ENCODE assay signal across 17 cellular contexts in genomic region chr19:48466571-48467325, GRCh38. TPM values are rescaled to one million over a fixed set of nuclear protein-coding genes. Genes with fewer than 3 reads are reported as not detected.
A peak's percentile ranks its signal among the peaks of the same experiment; 100 is the strongest.
DNase-seq lines count a peak whose midpoint lies in the region; TF ChIP-seq lines count a peak whose summit lies in the region.
"Had no signal": no experiment of that assay in that cellular context is flagged by ENCODE, and none has a peak within 500 bp of the region (broad histone marks: within the 10 kb centered on the region; RNA-seq: fewer than 3 reads in every experiment).

No MANE protein-coding gene starts in this region.

- H3K27me3 ChIP-seq in adipocyte (replicated peaks; ENCODE audit: control insufficient read depth, insufficient read depth, low read length): no peaks in the 10 kb centered on the region
- H3K27me3 ChIP-seq: BLaER1 treated with 17β-estradiol and CSF1 and Interleukin-3, amounts not matched to agents 10 nM and 100 nM; heart left ventricle had no signal

- H3K9me3 ChIP-seq in HEK293 (ENCODE audit: control insufficient read depth, insufficient read depth, low read depth, low read length): no peaks in the 10 kb centered on the region
- no peaks in the 10 kb centered on the region for H3K9me3 ChIP-seq in adipocyte (ENCODE audit: control insufficient read depth, low read length)
- H3K9me3 ChIP-seq: BLaER1 treated with 17β-estradiol and CSF1 and Interleukin-3, amounts not matched to agents 10 nM and 100 nM; heart left ventricle had no signal

- POLR2A ChIA-PET in HEK293 (lab: Yijun Ruan, JAX): interaction anchor here (1.2 kb wide), 1 partner anchor 15 kb away, joined by 3 read pairs; no protein-coding TSS in a partner anchor

- H3K4me1 ChIP-seq in HEK293 (ENCODE audit: control insufficient read depth, insufficient read depth, low read length) (peaks cover 11% of the 10 kb centered on the region), adipocyte (ENCODE audit: control insufficient read depth, insufficient read depth, low read length) (peaks cover 24% of the 10 kb centered on the region)

- H3K9ac ChIP-seq in adipocyte (ENCODE audit: low read length): no peak overlapping the region
- H3K9ac ChIP-seq: BLaER1 treated with 17β-estradiol and CSF1 and Interleukin-3, amounts not matched to agents 10 nM and 100 nM had no signal

- H3K27ac ChIP-seq in HEK293 (ENCODE audit: extremely low read depth, low read depth, low read length): 0 out of 2 replicates have a peak overlapping the region, but pooled peaks have one; percentile 24
- H3K27ac ChIP-seq: BLaER1 treated with 17β-estradiol and CSF1 and Interleukin-3, amounts not matched to agents 10 nM and 100 nM; heart left ventricle had no signal

- CTCF ChIA-PET in HEK293 (lab: Yijun Ruan, JAX): interaction anchor here (2.5 to 2.6 kb wide), 2 partner anchors 23 to 76 kb away, joined by 8 read pairs; partner anchors contain the start of gene KDELR1

- no peak overlapping the region for H3K4me3 ChIP-seq in HEK293 (ENCODE audit: low read depth, low read length)
- H3K4me3 ChIP-seq in adipocyte (ENCODE audit: low read length): no peak overlapping the region
- H3K4me3 ChIP-seq: BLaER1 treated with 17β-estradiol and CSF1 and Interleukin-3, amounts not matched to agents 10 nM and 100 nM; heart left ventricle had no signal

- peak; percentile 30 for DNase-seq in AG08395 (ENCODE audit: low spot score)
- DNase-seq in adipocyte (ENCODE audit: low read depth): peak; percentile 22
- DNase-seq in glomerular visceral epithelial cell (ENCODE audit: extremely low spot score): peak; percentile 62
- DNase-seq in mucosa of gallbladder (ENCODE audit: low spot score): no peak
- no peak for DNase-seq in Ammon's horn (ENCODE audit: low spot score)
- no peak for DNase-seq in NOMO-1 (lab: John Stamatoyannopoulos, UW; ENCODE audit: unreplicated experiment in 2 of 2)
- no peak for DNase-seq in NCI-H446 treated with DMSO at 0.1 percent for 48 hours (lab: John Stamatoyannopoulos, UW)
- DNase-seq: activated CD4-positive, CD25-positive, alpha-beta regulatory T cell; activated T-cell treated with anti-CD3 and anti-CD28 coated beads, Interleukin-2, amount 50 U/mL, for 1 hour; effector CD4-positive, alpha-beta T cell; left cardiac atrium; naive thymus-derived CD8-positive, alpha-beta T cell; NCI-H2029 treated with DMSO at 0.1 percent for 48 hours; stimulated activated naive CD8-positive, alpha-beta T cell treated with anti-CD3 and anti-CD28 coated beads, Interleukin-15, amount 100 ng/mL, for 72 hours had no signal

- TF ChIP-seq CTCF in HEK293 (tag by site-specific recombination; IDR thresholded peaks at IDR 0.05): no peak

- H3K36me3 ChIP-seq in HEK293 (ENCODE audit: control insufficient read depth in 2 of 2, insufficient read depth in 1 of 2, low read length in 2 of 2): peaks cover 12 to 28% of the 10 kb centered on the region in 2 experiments
- H3K36me3 ChIP-seq in adipocyte (ENCODE audit: control insufficient read depth, insufficient read depth, low read length, severe bottlenecking): peaks cover 14% of the 10 kb centered on the region

TF ChIP-seq in HEK293, 187 proteins besides CTCF, POLR2A, EP300 and RAD21:
- TF ChIP-seq ZNF561 (tag by site-specific recombination; IDR thresholded peaks at IDR 0.05; ENCODE audit: borderline replicate concordance) (no peak), ZNF214 (tag by site-specific recombination; IDR thresholded peaks at IDR 0.05; ENCODE audit: borderline replicate concordance) (no peak), HIC1 (tag by site-specific recombination; IDR thresholded peaks at IDR 0.05) (no peak), ZNF23 (tag by site-specific recombination; IDR thresholded peaks at IDR 0.05; ENCODE audit: borderline replicate concordance) (no peak), ZNF580 (tag by site-specific recombination; IDR thresholded peaks at IDR 0.05) (no peak), ZNF677 (tag by site-specific recombination; IDR thresholded peaks at IDR 0.05) (no peak), ZNF529 (tag by site-specific recombination; IDR thresholded peaks at IDR 0.05; ENCODE audit: insufficient replicate concordance) (no peak), MYNN (tag by site-specific recombination; IDR thresholded peaks at IDR 0.05; ENCODE audit: borderline replicate concordance) (no peak), ZNF292 (tag by site-specific recombination; IDR thresholded peaks at IDR 0.05; ENCODE audit: borderline replicate concordance, low read depth) (no peak), ZNF501 (tag by site-specific recombination; IDR thresholded peaks at IDR 0.05) (no peak)

RNA-seq across cellular contexts. Expression of gene CYTH2, which starts 2.4 kb away (rescaled TPM):
- total RNA-seq in mucosa of gallbladder: 141 TPM

RNA-seq across cellular contexts. Expression of gene KCNJ14, which starts 11.4 kb away (rescaled TPM):
- 1.0 TPM for total RNA-seq in mucosa of gallbladder

RNA-seq across cellular contexts. Expression of gene GRWD1, which starts 21.0 kb away (rescaled TPM):
- 27.6 TPM for total RNA-seq in mucosa of gallbladder

RNA-seq across cellular contexts. Expression of gene LMTK3, which starts 44.9 kb away (rescaled TPM):
- 21.0 TPM for total RNA-seq in mucosa of gallbladder

Comparison
In these comparisons a context has a peak if more than half of its experiments do, and no peak if none do; other contexts are left out.
1. DNase-seq: peak in AG08395 (single experiment), adipocyte (single experiment) and glomerular visceral epithelial cell (single experiment); none in mucosa of gallbladder (single experiment), Ammon's horn (single experiment), NOMO-1 (0 of 2) and NCI-H446 treated with DMSO at 0.1 percent for 48 hours (single experiment).